ENCODE assay signal across 11 cellular contexts in the genomic region with DNA sequence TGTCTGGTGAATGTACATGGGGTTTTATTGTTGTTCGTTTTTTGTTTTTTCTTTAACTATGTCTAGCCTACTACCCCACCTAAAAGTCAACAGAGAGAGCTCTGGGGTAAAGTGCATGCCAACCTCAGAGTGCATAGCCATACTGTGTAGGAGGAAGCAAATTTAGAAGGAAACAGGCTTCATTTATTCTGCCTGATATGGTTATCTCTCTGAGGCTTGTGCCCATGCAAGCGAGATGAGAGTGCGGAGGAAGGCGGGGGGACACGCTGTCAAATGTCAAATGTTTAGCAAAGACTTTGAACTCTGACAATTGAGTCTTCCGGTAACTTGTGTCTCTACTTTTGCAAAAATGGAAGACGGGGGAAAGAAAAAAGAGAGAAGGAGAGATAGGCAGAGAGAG.
DNase-seq lines count a peak whose midpoint lies in the region; ATAC-seq and TF ChIP-seq lines count a peak whose summit lies in the region.
"Had no signal": no experiment of that assay in that cellular context is flagged by ENCODE, and none has a peak within 500 bp of the region (broad histone marks: within the 10 kb centered on the region; RNA-seq: fewer than 3 reads in every experiment).

No MANE protein-coding gene starts in this region.

- H3K4me1 Mint-ChIP-seq in memory B cell, result peaks cover 59% of the 10 kb centered on the region

- TF ChIP-seq POLR2A in heart left ventricle (IDR thresholded peaks at IDR 0.05), result no peak
- no peak for TF ChIP-seq POLR2A in upper lobe of left lung (IDR thresholded peaks at IDR 0.05)

- TF ChIP-seq CTCF in heart left ventricle (IDR thresholded peaks at IDR 0.05) (no peak), upper lobe of left lung (IDR thresholded peaks at IDR 0.05) (no peak)

- H3K27ac Mint-ChIP-seq in memory B cell, result peak overlapping the region; percentile 98

- H3K27ac ChIP-seq in heart left ventricle (peak overlapping the region in 7 of 12 donors; percentile 27 to 87 (median 51)), upper lobe of left lung (peak overlapping the region in 3 of 4 donors; percentile 68 to 78 (median 70))
- H3K27ac ChIP-seq: SK-N-MC had no signal

- H3K36me3 Mint-ChIP-seq in memory B cell, result peaks cover 1% of the 10 kb centered on the region

- peaks cover 2% of the 10 kb centered on the region for H3K9me3 Mint-ChIP-seq in memory B cell

- ATAC-seq in heart left ventricle, result no peak
- no peak for ATAC-seq in left ventricle myocardium superior
- peak; percentile 49 for ATAC-seq in memory B cell (ENCODE audit: low read depth)
- ATAC-seq in upper lobe of left lung (ENCODE audit: low FRiP score in 2 of 2), result peak in 1 of 2 donors; percentile 18
- no peak for ATAC-seq in GM19395 (IDR thresholded peaks at IDR 0.05; ENCODE audit: unreplicated experiment)
- ATAC-seq: left lobe of liver had no signal

- H3K36me3 ChIP-seq in heart left ventricle, result no peaks in the 10 kb centered on the region
- no peaks in the 10 kb centered on the region for H3K36me3 ChIP-seq in upper lobe of left lung

- WGBS in heart left ventricle, 4 donors, result 77 to 88% (median 79%) methylated on average over 7 of the region's 7 CpGs
- 71 to 76% methylated on average over 7 of the region's 7 CpGs for WGBS in upper lobe of left lung, 2 donors

- H3K9me3 ChIP-seq in heart left ventricle (no peaks in the 10 kb centered on the region), upper lobe of left lung (no peaks in the 10 kb centered on the region)

- no peaks in the 10 kb centered on the region for H3K27me3 Mint-ChIP-seq in memory B cell

- intact Hi-C loops in heart left ventricle (cut with DNase I) (loop anchor here (2.0 to 10.0 kb wide), 23 partner anchors 37 to 543 kb away; a partner anchor contains a TSS), left ventricle myocardium superior (cut with micrococcal nuclease) (loop anchor here (2.0 kb wide), 1 partner anchor 339 kb away; no protein-coding TSS in a partner anchor)

- TF ChIP-seq EP300 in upper lobe of left lung (IDR thresholded peaks at IDR 0.05), result no peak

- H3K4me3 Mint-ChIP-seq in memory B cell, result peak overlapping the region; percentile 87

- H3K4me1 ChIP-seq in heart left ventricle (peaks cover 3 to 61% (median 32%) of the 10 kb centered on the region in 12 donors), upper lobe of left lung (peaks cover 12 to 32% (median 19%) of the 10 kb centered on the region in 4 donors)

- no peaks in the 10 kb centered on the region for H3K27me3 ChIP-seq in heart left ventricle
- H3K27me3 ChIP-seq in upper lobe of left lung, result no peaks in the 10 kb centered on the region

- no peak for DNase-seq in heart left ventricle
- no peak for DNase-seq in left ventricle myocardium superior
- peak; percentile 68 to 73 for DNase-seq in activated T-cell treated with anti-CD3 and anti-CD28 coated beads, Interleukin-2, amount 50 U/mL, for 48 hours
- peak; percentile 33 to 35 for DNase-seq in memory B cell (ENCODE audit: low spot score in 2 of 2)
- DNase-seq in upper lobe of left lung, result no peak
- DNase-seq in NCI-H2107 (lab: John Stamatoyannopoulos, UW), result no peak
- no peak for DNase-seq in NOMO-1 treated with DMSO at 0.1 percent for 48 hours (lab: John Stamatoyannopoulos, UW; ENCODE audit: unreplicated experiment)
- DNase-seq: NCI-H1417 treated with DMSO at 0.1 percent for 48 hours had no signal

- H3K4me3 ChIP-seq in heart left ventricle (peak overlapping the region in 1 of 12 donors; percentile 44), upper lobe of left lung (no peak overlapping the region)
- H3K4me3 ChIP-seq: SK-N-MC had no signal

Comparison
In these comparisons a context has a peak if more than half of its experiments do, and no peak if none do; other contexts are left out.
1. DNase-seq: peak in activated T-cell treated with anti-CD3 and anti-CD28 coated beads, Interleukin-2, amount 50 U/mL, for 48 hours (2 of 2) and memory B cell (2 of 2); none in heart left ventricle (0 of 5), left ventricle myocardium superior (single experiment), upper lobe of left lung (0 of 2), NCI-H2107 (single experiment) and NOMO-1 treated with DMSO at 0.1 percent for 48 hours (single experiment).